In the genomic region with DNA sequence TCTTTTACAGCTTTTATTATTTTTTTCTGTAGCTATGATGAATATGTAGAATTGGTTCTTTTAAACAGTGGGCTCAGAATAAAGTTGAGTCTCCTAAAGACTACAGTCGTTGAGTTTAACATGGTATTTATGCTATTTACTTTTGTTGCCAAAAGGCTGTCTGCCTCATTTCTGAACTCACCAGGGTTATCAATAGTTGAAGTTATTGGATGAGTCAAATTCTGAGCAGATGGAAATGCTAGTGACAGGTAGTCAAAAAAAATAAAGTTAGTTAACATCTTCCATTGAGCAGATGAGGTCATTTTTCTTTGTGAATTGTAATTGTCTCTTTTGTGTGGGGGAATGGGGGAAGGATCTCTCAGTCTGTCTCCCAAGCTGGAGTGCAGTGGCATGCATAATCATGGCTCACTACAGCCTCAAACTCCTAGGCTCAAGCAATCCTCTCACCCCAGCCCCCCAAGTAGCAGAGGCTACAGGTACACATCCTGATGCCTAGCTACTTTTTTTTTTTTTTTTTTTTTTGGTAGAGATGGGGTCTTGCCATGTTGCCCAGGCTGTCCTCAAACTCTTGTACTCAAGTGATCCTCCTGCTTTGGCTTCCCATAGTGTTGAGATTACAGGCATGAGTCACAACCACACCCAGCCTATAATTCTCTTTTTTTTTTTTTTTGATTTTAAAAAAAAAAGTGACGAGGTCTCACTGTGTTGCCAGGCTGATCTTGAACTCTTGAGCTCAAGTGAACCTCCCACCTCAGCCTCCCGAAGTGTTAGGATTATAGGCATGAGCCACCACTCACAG, we compare ENCODE assay signal across 23 cellular contexts. TPM values are rescaled to one million over a fixed set of nuclear protein-coding genes. Genes with fewer than 3 reads are reported as not detected.
DNase-seq lines count a peak whose midpoint lies in the region; ATAC-seq, FAIRE-seq and TF ChIP-seq lines count a peak whose summit lies in the region.
"Had no signal": no experiment of that assay in that cellular context is flagged by ENCODE, and none has a peak within 500 bp of the region (broad histone marks: within the 10 kb centered on the region; RNA-seq: fewer than 3 reads in every experiment).

No MANE protein-coding gene starts in this region.

- TF ChIP-seq POLR2A in IMR-90 (IDR thresholded peaks at IDR 0.05; ENCODE audit: low read depth, low read length) (no peak), body of pancreas (IDR thresholded peaks at IDR 0.05) (no peak)

- H2AFZ ChIP-seq in IMR-90 (replicated peaks; ENCODE audit: low read length, poor library complexity) (no peak overlapping the region), mammary epithelial cell (ENCODE audit: low read depth, low read length) (no peak overlapping the region), keratinocyte (ENCODE audit: control insufficient read depth, low read length) (no peak overlapping the region)

- intact Hi-C loops in IMR-90 (cut with micrococcal nuclease): no loop called here
- intact Hi-C loops in mammary epithelial cell (cut with micrococcal nuclease): no loop called here
- intact Hi-C loops in Right ventricle myocardium superior (cut with DNase I): no loop called here
- intact Hi-C loops in body of pancreas (cut with DNase I): no loop called here

- POLR2A ChIA-PET in IMR-90 (lab: Charles Lee; ENCODE audit: unreplicated experiment): no interaction called here

- no peak for TF ChIP-seq CTCF in IMR-90 (conservative IDR thresholded peaks at IDR 0.05; ENCODE audit: low read depth, low read length)
- no peak for TF ChIP-seq CTCF in mammary epithelial cell (conservative IDR thresholded peaks at IDR 0.05 in 1 of 2, IDR thresholded peaks at IDR 0.05 in 1 of 2; ENCODE audit: extremely low read depth in 1 of 2, insufficient read depth in 1 of 2, low read depth in 1 of 2, low read length in 2 of 2)
- TF ChIP-seq CTCF in keratinocyte (optimal IDR thresholded peaks at IDR 0.05 in 1 of 3, IDR thresholded peaks at IDR 0.05 in 1 of 3, conservative IDR thresholded peaks at IDR 0.05 in 1 of 3; ENCODE audit: extremely low read depth in 1 of 3, insufficient read depth in 2 of 3, low read length in 3 of 3): no peak
- TF ChIP-seq CTCF in body of pancreas (IDR thresholded peaks at IDR 0.05): no peak
- no peak for TF ChIP-seq CTCF in BE2C (IDR thresholded peaks at IDR 0.05; ENCODE audit: low read depth, low read length)

- H3K18ac ChIP-seq in IMR-90 (ENCODE audit: low read depth, low read length): no peak overlapping the region

- H3K9me3 ChIP-seq in IMR-90 (ENCODE audit: control insufficient read depth, insufficient read depth, low read length) (no peaks in the 10 kb centered on the region), mammary epithelial cell (replicated peaks; ENCODE audit: insufficient read depth, low read length) (no peaks in the 10 kb centered on the region), keratinocyte (ENCODE audit: control insufficient read depth, low read depth, low read length) (no peaks in the 10 kb centered on the region), body of pancreas (no peaks in the 10 kb centered on the region), BE2C (no peaks in the 10 kb centered on the region)
- H3K9me3 ChIP-seq: ascending aorta, spleen, thyroid gland had no signal

- no peak overlapping the region for H4K8ac ChIP-seq in IMR-90 (ENCODE audit: low read depth in 2 of 2, low read length in 2 of 2)

- no peak for TF ChIP-seq RAD21 in IMR-90 (IDR thresholded peaks at IDR 0.05; ENCODE audit: low read length)

- no peak overlapping the region for H3K9ac ChIP-seq in IMR-90 (ENCODE audit: low read depth, low read length)
- H3K9ac ChIP-seq in mammary epithelial cell (ENCODE audit: insufficient read depth, low read length): no peak overlapping the region
- no peak overlapping the region for H3K9ac ChIP-seq in keratinocyte (ENCODE audit: control insufficient read depth, extremely low read depth, insufficient read depth, low read length)
- H3K9ac ChIP-seq: KMS-11 had no signal

- in situ Hi-C loops in IMR-90 (cut with MboI; ENCODE audit: low sequenced_read_pairs): no loop called here
- in situ Hi-C loops in mammary epithelial cell (cut with MboI; ENCODE audit: low sequenced_read_pairs in 2 of 2): no loop called here

- H4K91ac ChIP-seq in IMR-90 (ENCODE audit: insufficient read depth, low read depth, low read length): no peak overlapping the region

- no peak overlapping the region for H2AK5ac ChIP-seq in IMR-90 (ENCODE audit: low read depth, low read length)

- no peak overlapping the region for H2BK15ac ChIP-seq in IMR-90 (ENCODE audit: low read depth, low read length)

- H3K56ac ChIP-seq in IMR-90 (ENCODE audit: extremely low read depth, insufficient read depth, low read length): no peak overlapping the region

- dilution Hi-C loops in IMR-90 (cut with HindIII; ENCODE audit: low sequenced_read_pairs, unreplicated experiment) (no loop called here), mammary epithelial cell (cut with HindIII; ENCODE audit: low sequenced_read_pairs) (loop anchor here (5.0 kb wide), 1 partner anchor 417 kb away; no protein-coding TSS in a partner anchor), keratinocyte (cut with MboI; ENCODE audit: extremely low pct_ligation_motif_present, low sequenced_read_pairs) (no loop called here)

- no peak overlapping the region for H2AK9ac ChIP-seq in IMR-90 (replicated peaks; ENCODE audit: low read depth, low read length, poor library complexity)

- H3K23ac ChIP-seq in IMR-90 (ENCODE audit: low read depth, low read length): no peak overlapping the region

- H3K9me1 ChIP-seq in IMR-90 (ENCODE audit: insufficient read depth, low read length): no peaks in the 10 kb centered on the region
- H3K9me1 ChIP-seq in keratinocyte (ENCODE audit: control insufficient read depth, extremely low read depth, insufficient read depth, low read length): no peaks in the 10 kb centered on the region

- H3K4ac ChIP-seq in IMR-90 (ENCODE audit: low read depth, low read length): no peak overlapping the region

- BruUV-seq in IMR-90 (replicated peaks; lab: Mats Ljungman, UMichigan): no TSS peak
- no TSS peak for BruUV-seq in mammary epithelial cell (replicated peaks; lab: Mats Ljungman, UMichigan)

- H3K4me3 ChIP-seq in IMR-90 (ENCODE audit: insufficient read depth, low read depth, low read length) (no peak overlapping the region), mammary epithelial cell (replicated peaks in 1 of 3; ENCODE audit: insufficient read depth in 1 of 3, low read depth in 2 of 3, low read length in 3 of 3) (no peak overlapping the region), keratinocyte (ENCODE audit: control insufficient read depth in 2 of 3, extremely low read depth in 1 of 3, insufficient read depth in 2 of 3, low read depth in 1 of 3, low read length in 3 of 3) (no peak overlapping the region), body of pancreas (no peak overlapping the region), BE2C (ENCODE audit: low read depth, low read length) (no peak overlapping the region)
- H3K4me3 ChIP-seq: ascending aorta, spleen, thyroid gland had no signal

- H3K4me1 ChIP-seq in IMR-90 (ENCODE audit: control insufficient read depth, insufficient read depth, low read length) (no peaks in the 10 kb centered on the region), mammary epithelial cell (ENCODE audit: insufficient read depth, low read length) (no peaks in the 10 kb centered on the region), keratinocyte (ENCODE audit: control insufficient read depth, extremely low read depth, insufficient read depth, low read length) (peaks cover 4% of the 10 kb centered on the region), body of pancreas (no peaks in the 10 kb centered on the region), BE2C (no peaks in the 10 kb centered on the region)

- no peak overlapping the region for H2BK20ac ChIP-seq in IMR-90 (ENCODE audit: low read depth, low read length)

- no peak overlapping the region for H4K5ac ChIP-seq in IMR-90 (ENCODE audit: low read depth, low read length)

- ATAC-seq in IMR-90 (ENCODE audit: low read depth): no peak
- ATAC-seq in HG02852 (IDR thresholded peaks at IDR 0.05; ENCODE audit: unreplicated experiment): no peak
- no peak for ATAC-seq in Right ventricle myocardium superior (ENCODE audit: poor library complexity)
- ATAC-seq in body of pancreas: no peak
- ATAC-seq: activated CD8-positive, alpha-beta T cell treated with anti-CD3 and anti-CD28 coated beads for 36 hours; SK-N-SH treated with all-trans-retinoic acid at 6 μM for 48 hours had no signal

- H3K27ac ChIP-seq in IMR-90 (ENCODE audit: insufficient read depth, low read length) (no peak overlapping the region), mammary epithelial cell (ENCODE audit: insufficient read depth, low read depth, low read length) (no peak overlapping the region), keratinocyte (ENCODE audit: control insufficient read depth, insufficient read depth, low read length) (peak overlapping the region; percentile 31), body of pancreas (no peak overlapping the region)
- H3K27ac ChIP-seq: ascending aorta, KMS-11, spleen, thyroid gland had no signal

- H4K20me1 ChIP-seq in IMR-90 (ENCODE audit: insufficient read depth, low read length) (no peaks in the 10 kb centered on the region), mammary epithelial cell (ENCODE audit: insufficient read depth, low read length) (no peaks in the 10 kb centered on the region), keratinocyte (ENCODE audit: control insufficient read depth, extremely low read depth, insufficient read depth, low read length) (no peaks in the 10 kb centered on the region)

- H3K79me2 ChIP-seq in mammary epithelial cell (ENCODE audit: insufficient read depth, low read length) (peaks cover 33% of the 10 kb centered on the region), keratinocyte (ENCODE audit: control insufficient read depth, insufficient read depth, low read length) (peaks cover 4% of the 10 kb centered on the region)

- CTCF ChIA-PET in IMR-90 (lab: Yijun Ruan, JAX): no interaction called here
- CTCF ChIA-PET in mammary epithelial cell (lab: Charles Lee; ENCODE audit: low non-redundant PET): no interaction called here

- no peak overlapping the region for H2BK5ac ChIP-seq in IMR-90 (ENCODE audit: low read depth, low read length, poor library complexity, severe bottlenecking)

- 91% methylated on average over 1 of the region's 3 CpGs; no CpG with 5 or more reads in 1 of the 2 experiments for WGBS in IMR-90 (ENCODE audit: extremely low coverage in 2 of 2, insufficient read length in 1 of 2), 2 experiments
- WGBS in mammary epithelial cell (ENCODE audit: low coverage, missing lambda C conversion rate): 94% methylated on average over 2 of the region's 3 CpGs
- WGBS in body of pancreas, 2 donors: 91 to 99% methylated on average over 3 of the region's 3 CpGs

- H3K27me3 ChIP-seq in IMR-90 (ENCODE audit: control insufficient read depth, insufficient read depth, low read length) (no peaks in the 10 kb centered on the region), mammary epithelial cell (ENCODE audit: insufficient read depth, low read length) (no peaks in the 10 kb centered on the region), keratinocyte (ENCODE audit: control insufficient read depth, extremely low read depth, insufficient read depth, low read length) (no peaks in the 10 kb centered on the region), body of pancreas (no peaks in the 10 kb centered on the region), BE2C (no peaks in the 10 kb centered on the region)
- H3K27me3 ChIP-seq: ascending aorta, spleen, thyroid gland had no signal

- no peak overlapping the region for H3K4me2 ChIP-seq in IMR-90 (ENCODE audit: low read depth, low read length)
- H3K4me2 ChIP-seq in mammary epithelial cell (ENCODE audit: insufficient read depth, low read depth, low read length): no peak overlapping the region
- no peak overlapping the region for H3K4me2 ChIP-seq in keratinocyte (ENCODE audit: control insufficient read depth, extremely low read depth, insufficient read depth, low read depth, low read length)
- H3K4me2 ChIP-seq: KMS-11 had no signal

- H3K14ac ChIP-seq in IMR-90 (replicated peaks; ENCODE audit: low read depth, low read length): no peak overlapping the region

- peaks cover 34% of the 10 kb centered on the region for H3K36me3 ChIP-seq in IMR-90 (ENCODE audit: control insufficient read depth, insufficient read depth, low read length)
- peaks cover 36% of the 10 kb centered on the region for H3K36me3 ChIP-seq in mammary epithelial cell (ENCODE audit: insufficient read depth, low read length)
- H3K36me3 ChIP-seq in keratinocyte (ENCODE audit: control insufficient read depth in 2 of 2, extremely low read depth in 1 of 2, insufficient read depth in 2 of 2, low read length in 2 of 2): peaks cover 13 to 20% of the 10 kb centered on the region in 2 experiments
- H3K36me3 ChIP-seq in body of pancreas (replicated peaks in 1 of 2; ENCODE audit: insufficient read depth in 1 of 2, low read depth in 2 of 2): peaks cover 0 to 16% of the 10 kb centered on the region in 2 donors
- peaks cover 5% of the 10 kb centered on the region; the same call in 1 of the 2 replicates for H3K36me3 ChIP-seq in BE2C

- FAIRE-seq in keratinocyte (lab: Jason Lieb, UNC): no peak

- H3K79me1 ChIP-seq in IMR-90 (ENCODE audit: low read depth in 1 of 2, low read length in 2 of 2): peaks cover 8 to 16% of the 10 kb centered on the region in 2 experiments; a peak in 3 of 4 replicates

- no peak overlapping the region for H2BK120ac ChIP-seq in IMR-90 (ENCODE audit: low read depth, low read length)

- DNase-seq in ELR (ENCODE audit: low read depth): peak; percentile 57
- DNase-seq in IMR-90: peak; percentile 7
- DNase-seq in mammary epithelial cell: peak; percentile 14
- DNase-seq in keratinocyte (ENCODE audit: low read depth, low spot score): no peak
- DNase-seq in Right ventricle myocardium superior: no peak
- DNase-seq in body of pancreas: no peak
- DNase-seq in BE2C: no peak
- DNase-seq: activated B cell treated with CpG ODN at 0.5 μM for 24 hours; activated CD8-positive, alpha-beta T cell treated with anti-CD3 and anti-CD28 coated beads for 36 hours; activated naive CD4-positive, alpha-beta T cell treated with anti-CD3 and anti-CD28 coated beads, Interleukin-2, amount 50 U/mL, for 16 hours; activated T-cell treated with anti-CD3 and anti-CD28 coated beads, Interleukin-2, amount 50 U/mL, for 1 hour; CD4-positive, alpha-beta memory T cell; DMS 273 treated with DMSO at 0.1 percent for 48 hours; GDM1; NCI-H1105 treated with DMSO at 0.1 percent for 48 hours; occipital lobe; spleen; stimulated activated CD4-positive, alpha-beta T cell treated with anti-CD3 and anti-CD28 coated beads, Interleukin-4, amount 100 ng/mL, for 4 hours; thyroid gland had no signal

RNA-seq across cellular contexts. Expression of a gene that starts 8.9 kb away (rescaled TPM):
- total RNA-seq in IMR-90 (2012; rRNA removed) (12.4 and 17.5 TPM in 2 replicates), mammary epithelial cell (10 to 100 TPM; 11.3 to 22.0 TPM), Right ventricle myocardium superior (6.6 TPM), body of pancreas (1 to 10 TPM; 4.0 to 6.5 TPM)
- polyA plus RNA-seq in IMR-90 (2012; rRNA removed) (3.4 and 3.5 TPM in 2 replicates), mammary epithelial cell (6.0 TPM), keratinocyte (8.4 to 14.1 TPM (median 9.8 TPM) in 3 replicates)
- 0.46 and 0.67 TPM in 2 replicates for polyA plus RNA-seq in IMR-90 (2012; cell fraction: cytosol; rRNA removed)
- 1.1 and 7.8 TPM in 2 replicates for polyA plus RNA-seq in IMR-90 (2012; cell fraction: nucleus; rRNA removed; ENCODE audit: low replicate concordance)
- polyA minus RNA-seq in mammary epithelial cell (75.6 TPM), keratinocyte (5.1 to 20.8 TPM (median 20.2 TPM) in 3 replicates)
- 10.8 TPM for polyA plus RNA-seq in keratinocyte (2011; ENCODE audit: low read depth)
- 3.5 and 9.1 TPM in 2 replicates for polyA plus RNA-seq in keratinocyte (2011; cell fraction: cytosol; rRNA removed)
- polyA plus RNA-seq in keratinocyte (2011; cell fraction: nucleus; rRNA removed): 11.9 and 14.7 TPM in 2 replicates
- polyA plus RNA-seq in keratinocyte (2012; ENCODE audit: low replicate concordance): 6.0 and 6.8 TPM in 2 replicates
- polyA minus RNA-seq in keratinocyte (2011; cell fraction: cytosol; rRNA and poly(A)+ RNA removed): 8.1 TPM
- 20.5 and 22.2 TPM in 2 replicates for polyA minus RNA-seq in keratinocyte (2011; cell fraction: nucleus; rRNA and poly(A)+ RNA removed)
- polyA plus RNA-seq in BE2C (2012; ENCODE audit: insufficient read depth, insufficient read length, low read depth): 3.8 TPM

Comparison
In these comparisons a context has a peak if more than half of its experiments do, and no peak if none do; other contexts are left out.
1. DNase-seq: peak in ELR (single experiment), IMR-90 (single experiment) and mammary epithelial cell (single experiment); none in keratinocyte (single experiment), Right ventricle myocardium superior (single experiment), body of pancreas (0 of 4) and BE2C (single experiment).